ENCODE assay signal across 14 cellular contexts in the genomic region with DNA sequence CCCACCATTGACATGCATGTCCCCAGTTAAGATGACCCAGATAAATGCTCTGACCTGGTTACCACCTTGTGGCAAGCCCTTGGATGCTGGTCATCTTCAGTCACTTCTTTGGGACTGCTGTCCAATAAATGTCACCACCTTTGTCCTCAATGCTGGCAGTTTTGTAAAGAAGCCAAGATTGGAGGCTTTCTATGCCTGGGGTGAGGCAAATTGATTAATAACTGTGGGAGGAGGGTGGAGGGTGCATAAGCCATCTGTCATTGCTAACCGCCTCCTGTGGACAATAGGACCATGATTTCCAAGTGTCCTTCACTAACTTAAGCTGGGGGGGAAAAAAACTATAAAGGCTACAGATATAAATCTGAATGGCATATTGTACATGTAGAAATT. TPM values are rescaled to one million over a fixed set of nuclear protein-coding genes. Genes with fewer than 3 reads are reported as not detected.
A peak's percentile ranks its signal among the peaks of the same experiment; 100 is the strongest.
DNase-seq lines count a peak whose midpoint lies in the region; ATAC-seq, FAIRE-seq and TF ChIP-seq lines count a peak whose summit lies in the region.
"Had no signal": no experiment of that assay in that cellular context is flagged by ENCODE, and none has a peak within 500 bp of the region (broad histone marks: within the 10 kb centered on the region; RNA-seq: fewer than 3 reads in every experiment).

No MANE protein-coding gene starts in this region.

- no peak for DNase-seq in activated naive CD4-positive, alpha-beta T cell treated with anti-CD3 and anti-CD28 coated beads, Interleukin-2, amount 50 U/mL, for 72 hours (ENCODE audit: low spot score in 2 of 2)
- DNase-seq in activated naive CD4-positive, alpha-beta T cell treated with Interleukin-2 at 50 U/mL for 16 hours = no peak
- DNase-seq in SJSA1 (ENCODE audit: low read depth in 1 of 2, low spot score in 2 of 2) = no peak
- DNase-seq in GM12891 (ENCODE audit: insufficient read length, low spot score) = no peak
- no peak for DNase-seq in NCI-H187 (lab: John Stamatoyannopoulos, UW)
- DNase-seq: activated naive CD4-positive, alpha-beta T cell treated with anti-CD3 and anti-CD28 coated beads, Interleukin-2, amount 10 ng/mL, durations not matched to agents 7 days and 5 days; cerebellar nuclear complex; PC-9; stimulated activated CD4-positive, alpha-beta T cell treated with anti-CD3 and anti-CD28 coated beads, Interleukin-15, amount 100 ng/mL, for 24 hours had no signal

- H3K9me3 ChIP-seq in SJSA1 (replicated peaks) = no peaks in the 10 kb centered on the region
- no peaks in the 10 kb centered on the region for H3K9me3 ChIP-seq in gastroesophageal sphincter
- H3K9me3 ChIP-seq: vagina had no signal

- H3K4me3 ChIP-seq in SJSA1 = no peak overlapping the region
- no peak overlapping the region for H3K4me3 ChIP-seq in gastroesophageal sphincter
- H3K4me3 ChIP-seq: GM12878, PC-9, vagina had no signal

- H3K36me3 Mint-ChIP-seq in activated naive CD4-positive, alpha-beta T cell treated with anti-CD3 and anti-CD28 coated beads, Interleukin-2, amount 50 U/mL, for 72 hours = peaks cover 7 to 25% of the 10 kb centered on the region in 2 donors

- peak overlapping the region; percentile 15 to 29 for H3K27ac Mint-ChIP-seq in activated naive CD4-positive, alpha-beta T cell treated with anti-CD3 and anti-CD28 coated beads, Interleukin-2, amount 50 U/mL, for 72 hours
- H3K27ac Mint-ChIP-seq: activated naive CD4-positive, alpha-beta T cell treated with anti-CD3 and anti-CD28 coated beads, Interleukin-2, amount 10 ng/mL, durations not matched to agents 7 days and 5 days had no signal

- H3K27ac ChIP-seq in SJSA1 = peak overlapping the region; percentile 34; the same call in 1 of the 2 replicates
- H3K27ac ChIP-seq in gastroesophageal sphincter = peak overlapping the region; percentile 16 to 71 (median 62)
- H3K27ac ChIP-seq in temporal lobe (ENCODE audit: low read depth, low read length) = peak overlapping the region; percentile 88
- H3K27ac ChIP-seq: PC-9, vagina had no signal

- no peaks in the 10 kb centered on the region for H3K9me3 Mint-ChIP-seq in activated naive CD4-positive, alpha-beta T cell treated with anti-CD3 and anti-CD28 coated beads, Interleukin-2, amount 50 U/mL, for 72 hours
- H3K9me3 Mint-ChIP-seq: activated naive CD4-positive, alpha-beta T cell treated with anti-CD3 and anti-CD28 coated beads, Interleukin-2, amount 10 ng/mL, durations not matched to agents 7 days and 5 days had no signal

- TF ChIP-seq CTCF in gastroesophageal sphincter (IDR thresholded peaks at IDR 0.05) = no peak

- FAIRE-seq in GM12891 (lab: Jason Lieb, UNC) = no peak
- FAIRE-seq: GM12878 had no signal

- 88% methylated on average over 1 of the region's 1 CpG; no CpG with 5 or more reads in 1 of the 2 donors for WGBS in gastroesophageal sphincter (ENCODE audit: low coverage in 1 of 2), 2 donors

- TF ChIP-seq POLR2A in gastroesophageal sphincter (IDR thresholded peaks at IDR 0.05) (no peak), GM12891 (IDR thresholded peaks at IDR 0.05; ENCODE audit: low read depth, low read length) (no peak)

- no peaks in the 10 kb centered on the region for H3K27me3 ChIP-seq in SJSA1 (replicated peaks)
- H3K27me3 ChIP-seq in gastroesophageal sphincter = no peaks in the 10 kb centered on the region
- H3K27me3 ChIP-seq: vagina had no signal

- H3K36me3 ChIP-seq in SJSA1 (peaks cover 83% of the 10 kb centered on the region), gastroesophageal sphincter (peaks cover 0 to 76% of the 10 kb centered on the region in 2 donors)

- H3K4me1 ChIP-seq in SJSA1 (replicated peaks) = peaks cover 52% of the 10 kb centered on the region
- peaks cover 2 to 34% (median 18%) of the 10 kb centered on the region in 3 donors for H3K4me1 ChIP-seq in gastroesophageal sphincter

- ATAC-seq in activated naive CD4-positive, alpha-beta T cell treated with anti-CD3 and anti-CD28 coated beads, Interleukin-2, amount 50 U/mL, for 72 hours = no peak
- ATAC-seq in gastroesophageal sphincter (no peak), HG03432 (IDR thresholded peaks at IDR 0.05; ENCODE audit: unreplicated experiment) (no peak)
- ATAC-seq: GM12878 had no signal

- TF ChIP-seq EP300 in gastroesophageal sphincter (IDR thresholded peaks at IDR 0.05) = no peak

TF ChIP-seq in GM12891, 5 proteins besides CTCF, POLR2A, EP300 and RAD21:
- TF ChIP-seq PAX5 (IDR thresholded peaks at IDR 0.05; ENCODE audit: insufficient read depth, low read length, severe bottlenecking) = no peak
- TF ChIP-seq SPI1 (IDR thresholded peaks at IDR 0.05; ENCODE audit: low read depth, low read length) = no peak
- no peak for TF ChIP-seq POU2F2 (IDR thresholded peaks at IDR 0.05; ENCODE audit: low read depth, low read length)
- TF ChIP-seq TAF1 (IDR thresholded peaks at IDR 0.05; ENCODE audit: low read depth, low read length) = no peak
TF ChIP-seq in GM12891: peak in this region for 0.

RNA-seq across cellular contexts. Expression of a gene that starts 24.4 kb away (rescaled TPM):
- 10 to 100 TPM; 64.7 to 65.2 TPM for total RNA-seq in activated naive CD4-positive, alpha-beta T cell treated with anti-CD3 and anti-CD28 coated beads, Interleukin-2, amount 50 U/mL, for 72 hours
- total RNA-seq in SJSA1 (2014; rRNA removed; shearing (Covaris generic)) = 111 and 170 TPM in 2 replicates
- total RNA-seq in gastroesophageal sphincter (100 to 1,000 TPM; 141 to 182 (median 153) TPM), temporal lobe (23.1 TPM)
- polyA plus RNA-seq in GM12891 (2012; ENCODE audit: low read depth, missing spikeins) = 37.8 TPM

RNA-seq across cellular contexts. Expression of a gene that starts 24.7 kb away (rescaled TPM):
- 10 to 100 TPM in 1 of 2 donors, 1 to 10 TPM in 1; 6.4 to 12.7 TPM for total RNA-seq in activated naive CD4-positive, alpha-beta T cell treated with anti-CD3 and anti-CD28 coated beads, Interleukin-2, amount 50 U/mL, for 72 hours
- total RNA-seq in SJSA1 (2014; rRNA removed; shearing (Covaris generic)) = 4.5 and 9.0 TPM in 2 replicates
- total RNA-seq in gastroesophageal sphincter = 10 to 100 TPM in 3 of 4 donors, 1 to 10 TPM in 1; 9.4 to 21.5 (median 11.4) TPM
- total RNA-seq in temporal lobe = 62.4 TPM
- polyA plus RNA-seq in GM12891 (2012; ENCODE audit: low read depth, missing spikeins) = 17.1 TPM

RNA-seq across cellular contexts. Expression of a gene that starts 27.5 kb away (rescaled TPM):
- 10 to 100 TPM; 64.3 to 70.1 TPM for total RNA-seq in activated naive CD4-positive, alpha-beta T cell treated with anti-CD3 and anti-CD28 coated beads, Interleukin-2, amount 50 U/mL, for 72 hours
- 23.1 and 29.5 TPM in 2 replicates for total RNA-seq in SJSA1 (2014; rRNA removed; shearing (Covaris generic))
- total RNA-seq in gastroesophageal sphincter (10 to 100 TPM; 36.8 to 52.8 (median 42.3) TPM), temporal lobe (28.0 TPM)
- 24.6 TPM for polyA plus RNA-seq in GM12891 (2012; ENCODE audit: low read depth, missing spikeins)

Comparison
In these comparisons a context has a peak if more than half of its experiments do, and no peak if none do; other contexts are left out.
1. H3K27ac ChIP-seq: peak in every context shown above with its lines; median percentile 88 in temporal lobe; 62 in gastroesophageal sphincter; 34 in SJSA1.